ENCODE assay signal across 2 cellular contexts in genomic region chr7:16113058-16113457, GRCh38.
TF ChIP-seq lines count a peak whose summit lies in the region.

No MANE protein-coding gene starts in this region.

TF ChIP-seq in SK-N-SH treated with all-trans-retinoic acid at 6 μM for 48 hours, 23 proteins besides CTCF, POLR2A, EP300 and RAD21 (continued from another document):
- no peak for TF ChIP-seq POU6F1 (CRISPR knock-in tag; IDR thresholded peaks at IDR 0.05; ENCODE audit: borderline replicate concordance, low read depth)
- no peak for TF ChIP-seq CSDC2 (CRISPR knock-in tag; IDR thresholded peaks at IDR 0.05)
TF ChIP-seq in SK-N-SH treated with all-trans-retinoic acid at 6 μM for 48 hours: peak in this region for 1.

TF ChIP-seq in SK-N-SH, 30 proteins besides CTCF, POLR2A, EP300 and RAD21 (continued from another document):
- TF ChIP-seq POLR2AphosphoS5 (IDR thresholded peaks at IDR 0.05; ENCODE audit: low read depth, low read length) = no peak
